Comparison of ENCODE assay signal across 8 cellular contexts in genomic region chr17:2030779-2031163, GRCh38. TPM values are rescaled to one million over a fixed set of nuclear protein-coding genes. Genes with fewer than 3 reads are reported as not detected.
DNase-seq lines count a peak whose midpoint lies in the region; ATAC-seq and TF ChIP-seq lines count a peak whose summit lies in the region.

No MANE protein-coding gene starts in this region.

- peak overlapping the region; percentile 87 for H3K9ac ChIP-seq in skeletal muscle satellite cell (ENCODE audit: low read depth, low read length)

- H3K27me3 ChIP-seq in skeletal muscle satellite cell (ENCODE audit: control insufficient read depth, insufficient read depth, low read length) = peaks cover 4% of the 10 kb centered on the region

- POLR2A ChIA-PET in WTC11 (lab: Charles Lee) = no interaction called here

- H3K36me3 ChIP-seq in skeletal muscle satellite cell (ENCODE audit: insufficient read depth, low read length) = peaks cover 4% of the 10 kb centered on the region

- no peak for ATAC-seq in WTC11
- ATAC-seq in HG03439 (IDR thresholded peaks at IDR 0.05; ENCODE audit: unreplicated experiment) = no peak

- H3K27ac Mint-ChIP-seq in WTC11 = peak overlapping the region; percentile 57; the same call in 1 of the 2 replicates

- H3K4me3 ChIP-seq in foreskin fibroblast (ENCODE audit: low read depth in 1 of 2, low read length in 2 of 2) (peak overlapping the region; percentile 70 to 100), skeletal muscle satellite cell (ENCODE audit: low read length) (peak overlapping the region; percentile 90)

- H3K4me1 Mint-ChIP-seq in WTC11 = peaks cover 7% of the 10 kb centered on the region

- TF ChIP-seq CTCF in WTC11 (IDR thresholded peaks at IDR 0.05) (no peak), foreskin fibroblast (IDR thresholded peaks at IDR 0.05; ENCODE audit: low read depth, low read length) (peak; percentile 60)

- peak overlapping the region; percentile 97 for H3K4me3 Mint-ChIP-seq in WTC11

- peaks cover 3% of the 10 kb centered on the region; the same call in 1 of the 2 replicates for H3K36me3 Mint-ChIP-seq in WTC11

- peaks cover 30% of the 10 kb centered on the region for H3K4me1 ChIP-seq in skeletal muscle satellite cell (ENCODE audit: control insufficient read depth, insufficient read depth, low read length)

- CTCF ChIA-PET in WTC11 (lab: Charles Lee) = interaction anchor here (1.0 kb wide), 2 partner anchors 24 to 122 kb away, joined by 3 to 5 read pairs; partner anchors contain the start of gene HIC1

- H3K27me3 Mint-ChIP-seq in WTC11 (ENCODE audit: low read depth) = peaks cover 41% of the 10 kb centered on the region

- DNase-seq in stimulated activated CD4-positive, alpha-beta T cell treated with anti-CD3 and anti-CD28 coated beads, Interleukin-12 subunit alpha, Interleukin-12 subunit beta, amount 100 ng/mL, for 4 hours = peak; percentile 39
- DNase-seq in stimulated activated CD4-positive, alpha-beta T cell treated with anti-CD3 and anti-CD28 coated beads, Interleukin-2, amount 100 ng/mL, for 48 hours = no peak
- DNase-seq in WTC11 (ENCODE audit: low spot score) = peak; percentile 70
- no peak for DNase-seq in foreskin fibroblast
- no peak for DNase-seq in NCI-H2107 (lab: John Stamatoyannopoulos, UW)
- DNase-seq in DMS53 treated with DMSO at 0.1 percent for 48 hours (lab: John Stamatoyannopoulos, UW; ENCODE audit: unreplicated experiment) = no peak

- peak overlapping the region; percentile 88 for H3K4me2 ChIP-seq in skeletal muscle satellite cell (ENCODE audit: low read length)

- H3K9me3 Mint-ChIP-seq in WTC11 = no peaks in the 10 kb centered on the region

- no peaks in the 10 kb centered on the region for H3K9me3 ChIP-seq in skeletal muscle satellite cell (replicated peaks; ENCODE audit: low read length)

TF ChIP-seq in WTC11, 78 proteins besides CTCF, POLR2A, EP300 and RAD21:
- TF ChIP-seq MYBL2 (CRISPR knock-in tag; IDR thresholded peaks at IDR 0.05) (no peak), ZBTB43 (CRISPR knock-in tag; IDR thresholded peaks at IDR 0.05) (no peak), TEAD1 (CRISPR knock-in tag; IDR thresholded peaks at IDR 0.05) (no peak), E2F5 (CRISPR knock-in tag; IDR thresholded peaks at IDR 0.05) (no peak), TP53 (CRISPR knock-in tag; IDR thresholded peaks at IDR 0.05) (no peak), GRHL2 (CRISPR knock-in tag; IDR thresholded peaks at IDR 0.05; ENCODE audit: insufficient replicate concordance, severe bottlenecking) (no peak), FOXK1 (CRISPR knock-in tag; IDR thresholded peaks at IDR 0.05) (no peak), JAZF1 (CRISPR knock-in tag; IDR thresholded peaks at IDR 0.05) (no peak)
TF ChIP-seq in WTC11: peak in this region for 0.

RNA-seq across cellular contexts. Expression of gene DPH1, which starts 0.8 kb away (rescaled TPM):
- 29.5 to 43.2 TPM (median 33.0 TPM) in 3 replicates for total RNA-seq in WTC11 (2021)
- total RNA-seq in skeletal muscle satellite cell (2012; rRNA removed) = 22.9 and 30.4 TPM in 2 replicates

RNA-seq across cellular contexts. Expression of gene RTN4RL1, which starts 5.6 kb away (rescaled TPM):
- total RNA-seq in WTC11 (2021) = 0.27 to 0.72 TPM (median 0.37 TPM) in 3 replicates
- total RNA-seq in skeletal muscle satellite cell (2012; rRNA removed) = 1.3 and 1.7 TPM in 2 replicates

RNA-seq across cellular contexts. Expression of gene OVCA2, which starts 11.1 kb away (rescaled TPM):
- total RNA-seq in WTC11 (2021) = 18.4 to 23.5 TPM (median 20.5 TPM) in 3 replicates
- total RNA-seq in skeletal muscle satellite cell (2012; rRNA removed) = 57.8 and 60.9 TPM in 2 replicates

RNA-seq across cellular contexts. Expression of gene HIC1, which starts 24.1 kb away (rescaled TPM):
- total RNA-seq in WTC11 (2021) = 0.37 to 0.46 TPM (median 0.39 TPM) in 3 replicates
- total RNA-seq in skeletal muscle satellite cell (2012; rRNA removed) = 16.2 and 29.9 TPM in 2 replicates

Comparison
In these comparisons a context has a peak if more than half of its experiments do, and no peak if none do; other contexts are left out.
1. DNase-seq: peak in stimulated activated CD4-positive, alpha-beta T cell treated with anti-CD3 and anti-CD28 coated beads, Interleukin-12 subunit alpha, Interleukin-12 subunit beta, amount 100 ng/mL, for 4 hours (single experiment) and WTC11 (single experiment); none in stimulated activated CD4-positive, alpha-beta T cell treated with anti-CD3 and anti-CD28 coated beads, Interleukin-2, amount 100 ng/mL, for 48 hours (0 of 2), foreskin fibroblast (0 of 2), NCI-H2107 (single experiment) and DMS53 treated with DMSO at 0.1 percent for 48 hours (single experiment).